In genomic region chr3:136937886-136938285, GRCh38 we compare ENCODE assay signal across 1 cellular context.
TF ChIP-seq lines count a peak whose summit lies in the region.

No MANE protein-coding gene starts in this region.

TF ChIP-seq in IMR-90, 13 proteins besides CTCF, POLR2A, EP300 and RAD21:
- TF ChIP-seq MAFK (IDR thresholded peaks at IDR 0.05; ENCODE audit: low read depth, low read length) (no peak), RCOR1 (IDR thresholded peaks at IDR 0.05; ENCODE audit: insufficient replicate concordance, low read length) (no peak), NFE2L2 (IDR thresholded peaks at IDR 0.05; ENCODE audit: low read depth, low read length) (no peak), RFX5 (IDR thresholded peaks at IDR 0.05; ENCODE audit: low read depth, low read length) (no peak), BHLHE40 (IDR thresholded peaks at IDR 0.05; ENCODE audit: low read depth, low read length) (no peak), USF2 (IDR thresholded peaks at IDR 0.05; ENCODE audit: low read depth, low read length) (no peak), ELK1 (IDR thresholded peaks at IDR 0.05; ENCODE audit: borderline replicate concordance, low read depth, low read length) (no peak), MXI1 (IDR thresholded peaks at IDR 0.05; ENCODE audit: borderline replicate concordance, low read depth, low read length) (no peak), CEBPB (IDR thresholded peaks at IDR 0.05; ENCODE audit: low read depth, low read length) (no peak), CHD1 (IDR thresholded peaks at IDR 0.05; ENCODE audit: low read depth, low read length) (no peak)
